In genomic region chr3:14814473-14814872, GRCh38 we compare ENCODE assay signal across 1 cellular context.
TF ChIP-seq lines count a peak whose summit lies in the region.

No MANE protein-coding gene starts in this region.

TF ChIP-seq in K562, 482 proteins besides CTCF, POLR2A, EP300 and RAD21 (continued from another document):
- TF ChIP-seq, protein P1, sequence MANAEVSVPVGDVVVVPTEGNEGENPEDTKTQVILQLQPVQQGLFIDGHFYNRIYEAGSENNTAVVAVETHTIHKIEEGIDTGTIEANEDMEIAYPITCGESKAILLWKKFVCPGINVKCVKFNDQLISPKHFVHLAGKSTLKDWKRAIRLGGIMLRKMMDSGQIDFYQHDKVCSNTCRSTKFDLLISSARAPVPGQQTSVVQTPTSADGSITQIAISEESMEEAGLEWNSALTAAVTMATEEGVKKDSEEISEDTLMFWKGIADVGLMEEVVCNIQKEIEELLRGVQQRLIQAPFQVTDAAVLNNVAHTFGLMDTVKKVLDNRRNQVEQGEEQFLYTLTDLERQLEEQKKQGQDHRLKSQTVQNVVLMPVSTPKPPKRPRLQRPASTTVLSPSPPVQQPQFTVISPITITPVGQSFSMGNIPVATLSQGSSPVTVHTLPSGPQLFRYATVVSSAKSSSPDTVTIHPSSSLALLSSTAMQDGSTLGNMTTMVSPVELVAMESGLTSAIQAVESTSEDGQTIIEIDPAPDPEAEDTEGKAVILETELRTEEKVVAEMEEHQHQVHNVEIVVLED (CRISPR knock-in tag; IDR thresholded peaks at IDR 0.05): no peak
- TF ChIP-seq, protein P2, sequence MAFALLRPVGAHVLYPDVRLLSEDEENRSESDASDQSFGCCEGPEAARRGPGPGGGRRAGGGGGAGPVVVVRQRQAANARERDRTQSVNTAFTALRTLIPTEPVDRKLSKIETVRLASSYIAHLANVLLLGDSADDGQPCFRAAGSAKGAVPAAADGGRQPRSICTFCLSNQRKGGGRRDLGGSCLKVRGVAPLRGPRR (CRISPR knock-in tag; IDR thresholded peaks at IDR 0.05): no peak
- TF ChIP-seq STAT5B (CRISPR knock-in tag; IDR thresholded peaks at IDR 0.05) (no peak), EGR1 (conservative IDR thresholded peaks at IDR 0.05) (no peak), SMAD2 (IDR thresholded peaks at IDR 0.05; ENCODE audit: low read depth, low read length) (no peak), SMARCE1 (IDR thresholded peaks at IDR 0.05) (no peak)
- TF ChIP-seq, protein P3, sequence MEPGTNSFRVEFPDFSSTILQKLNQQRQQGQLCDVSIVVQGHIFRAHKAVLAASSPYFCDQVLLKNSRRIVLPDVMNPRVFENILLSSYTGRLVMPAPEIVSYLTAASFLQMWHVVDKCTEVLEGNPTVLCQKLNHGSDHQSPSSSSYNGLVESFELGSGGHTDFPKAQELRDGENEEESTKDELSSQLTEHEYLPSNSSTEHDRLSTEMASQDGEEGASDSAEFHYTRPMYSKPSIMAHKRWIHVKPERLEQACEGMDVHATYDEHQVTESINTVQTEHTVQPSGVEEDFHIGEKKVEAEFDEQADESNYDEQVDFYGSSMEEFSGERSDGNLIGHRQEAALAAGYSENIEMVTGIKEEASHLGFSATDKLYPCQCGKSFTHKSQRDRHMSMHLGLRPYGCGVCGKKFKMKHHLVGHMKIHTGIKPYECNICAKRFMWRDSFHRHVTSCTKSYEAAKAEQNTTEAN (CRISPR knock-in tag; IDR thresholded peaks at IDR 0.05): no peak
